12 cellular contexts compared by ENCODE assay signal in genomic region chr15:52765779-52766178, GRCh38. TPM values are rescaled to one million over a fixed set of nuclear protein-coding genes. Genes with fewer than 3 reads are reported as not detected.
DNase-seq lines count a peak whose midpoint lies in the region; ATAC-seq and TF ChIP-seq lines count a peak whose summit lies in the region.
"Had no signal": no experiment of that assay in that cellular context is flagged by ENCODE, and none has a peak within 500 bp of the region (broad histone marks: within the 10 kb centered on the region; RNA-seq: fewer than 3 reads in every experiment).

No MANE protein-coding gene starts in this region.

- no peaks in the 10 kb centered on the region for H3K4me1 Mint-ChIP-seq in endothelial cell (ENCODE audit: unreplicated experiment)
- H3K4me1 Mint-ChIP-seq in neural progenitor cell = peaks cover 11% of the 10 kb centered on the region

- TF ChIP-seq POLR2A in suprapubic skin (IDR thresholded peaks at IDR 0.05) = no peak

- no peaks in the 10 kb centered on the region for H3K79me2 ChIP-seq in neural progenitor cell (ENCODE audit: low read depth)

- no peaks in the 10 kb centered on the region for H3F3A ChIP-seq in neural progenitor cell (ENCODE audit: low read depth)

- TF ChIP-seq CTCF in endothelial cell (IDR thresholded peaks at IDR 0.05; ENCODE audit: unreplicated experiment) (peak; percentile 22), neural progenitor cell (IDR thresholded peaks at IDR 0.05) (peak; percentile 58), suprapubic skin (IDR thresholded peaks at IDR 0.05) (no peak)

- H3K4me3 ChIP-seq in neural progenitor cell = no peak overlapping the region
- no peak overlapping the region for H3K4me3 ChIP-seq in suprapubic skin

- WGBS in suprapubic skin = 46% methylated on average over 3 of the region's 3 CpGs

- H3K27me3 ChIP-seq in neural progenitor cell (no peaks in the 10 kb centered on the region), suprapubic skin (peaks cover 20% of the 10 kb centered on the region)

- H3K4me1 ChIP-seq in neural progenitor cell (peaks cover 6% of the 10 kb centered on the region), suprapubic skin (no peaks in the 10 kb centered on the region)

- TF ChIP-seq EP300 in suprapubic skin (IDR thresholded peaks at IDR 0.05) = no peak

- peak; percentile 22 for DNase-seq in EH (ENCODE audit: low read depth)
- DNase-seq in NCI-H2227 treated with DMSO at 0.1 percent for 48 hours (lab: John Stamatoyannopoulos, UW) = peak; percentile 2
- DNase-seq in endothelial cell (ENCODE audit: low spot score) = peak; percentile 62
- peak; percentile 55 for DNase-seq in neural progenitor cell (ENCODE audit: low spot score)
- no peak for DNase-seq in suprapubic skin (ENCODE audit: low spot score in 2 of 2)
- DNase-seq in NCI-H2029 treated with DMSO at 0.1 percent for 48 hours (lab: John Stamatoyannopoulos, UW) = no peak
- no peak for DNase-seq in NCI-H510A treated with DMSO at 0.1 percent for 48 hours (lab: John Stamatoyannopoulos, UW)
- DNase-seq: activated effector memory CD4-positive, alpha-beta T cell treated with Interleukin-2 at 50 U/mL for 16 hours; GF-D8; NCI-H2081 had no signal

- H3K9me3 Mint-ChIP-seq in endothelial cell (ENCODE audit: unreplicated experiment) = no peaks in the 10 kb centered on the region
- H3K9me3 Mint-ChIP-seq in neural progenitor cell = no peaks in the 10 kb centered on the region
- H3K9me3 Mint-ChIP-seq: stimulated activated naive CD8-positive, alpha-beta T cell treated with anti-CD3 and anti-CD28 coated beads, Interleukin-15, Interleukin-2, amounts not matched to agents 100 ng/mL and 50 ng/mL, for 24 hours had no signal

- no peak overlapping the region for H3K9ac ChIP-seq in neural progenitor cell

- H4K20me1 ChIP-seq in neural progenitor cell (ENCODE audit: low read depth) = no peaks in the 10 kb centered on the region

- H3K27me3 Mint-ChIP-seq in endothelial cell (ENCODE audit: unreplicated experiment) (no peaks in the 10 kb centered on the region), neural progenitor cell (ENCODE audit: insufficient read depth, low read depth) (no peaks in the 10 kb centered on the region)

- no peaks in the 10 kb centered on the region for H3K9me3 ChIP-seq in neural progenitor cell (ENCODE audit: low read depth)
- H3K9me3 ChIP-seq in suprapubic skin = no peaks in the 10 kb centered on the region

- H3K36me3 Mint-ChIP-seq in endothelial cell (ENCODE audit: low read depth, unreplicated experiment) = no peaks in the 10 kb centered on the region
- H3K36me3 Mint-ChIP-seq in neural progenitor cell = no peaks in the 10 kb centered on the region

- no peak overlapping the region for H2AFZ ChIP-seq in neural progenitor cell (replicated peaks)

- no peaks in the 10 kb centered on the region for H3K36me3 ChIP-seq in neural progenitor cell
- H3K36me3 ChIP-seq in suprapubic skin = no peaks in the 10 kb centered on the region

- H3K27ac ChIP-seq in neural progenitor cell = no peak overlapping the region
- no peak overlapping the region for H3K27ac ChIP-seq in suprapubic skin

- ATAC-seq in GM21825 (IDR thresholded peaks at IDR 0.05; ENCODE audit: unreplicated experiment) = no peak

- no peak overlapping the region for H3K27ac Mint-ChIP-seq in endothelial cell (ENCODE audit: unreplicated experiment)
- H3K27ac Mint-ChIP-seq in neural progenitor cell = no peak overlapping the region
- H3K27ac Mint-ChIP-seq: stimulated activated naive CD8-positive, alpha-beta T cell treated with anti-CD3 and anti-CD28 coated beads, Interleukin-15, Interleukin-2, amounts not matched to agents 100 ng/mL and 50 ng/mL, for 24 hours had no signal

- no peak overlapping the region for H3K4me2 ChIP-seq in neural progenitor cell

- H3K4me3 Mint-ChIP-seq in endothelial cell (ENCODE audit: unreplicated experiment) = no peak overlapping the region
- no peak overlapping the region for H3K4me3 Mint-ChIP-seq in neural progenitor cell
- H3K4me3 Mint-ChIP-seq: stimulated activated naive CD8-positive, alpha-beta T cell treated with anti-CD3 and anti-CD28 coated beads, Interleukin-15, Interleukin-2, amounts not matched to agents 100 ng/mL and 50 ng/mL, for 24 hours had no signal

RNA-seq across cellular contexts. Expression of gene ONECUT1, which starts 24.4 kb away (rescaled TPM):
- total RNA-seq in endothelial cell (ENCODE audit: unreplicated experiment) = 0.69 TPM
- 1.5 TPM in 2 replicates for total RNA-seq in neural progenitor cell (ENCODE audit: low replicate concordance)
- under 1 TPM in 1 of 4 donors, not detected in 3; 0.29 TPM for total RNA-seq in suprapubic skin

Comparison
In these comparisons a context has a peak if more than half of its experiments do, and no peak if none do; other contexts are left out.
1. DNase-seq: peak in EH (single experiment), NCI-H2227 treated with DMSO at 0.1 percent for 48 hours (single experiment), endothelial cell (single experiment) and neural progenitor cell (single experiment); none in suprapubic skin (0 of 2), NCI-H2029 treated with DMSO at 0.1 percent for 48 hours (single experiment) and NCI-H510A treated with DMSO at 0.1 percent for 48 hours (single experiment).
2. CTCF ChIP-seq: peak in endothelial cell (single experiment) and neural progenitor cell (single experiment); none in suprapubic skin (0 of 2).